18 cellular contexts compared by ENCODE assay signal in the genomic region with DNA sequence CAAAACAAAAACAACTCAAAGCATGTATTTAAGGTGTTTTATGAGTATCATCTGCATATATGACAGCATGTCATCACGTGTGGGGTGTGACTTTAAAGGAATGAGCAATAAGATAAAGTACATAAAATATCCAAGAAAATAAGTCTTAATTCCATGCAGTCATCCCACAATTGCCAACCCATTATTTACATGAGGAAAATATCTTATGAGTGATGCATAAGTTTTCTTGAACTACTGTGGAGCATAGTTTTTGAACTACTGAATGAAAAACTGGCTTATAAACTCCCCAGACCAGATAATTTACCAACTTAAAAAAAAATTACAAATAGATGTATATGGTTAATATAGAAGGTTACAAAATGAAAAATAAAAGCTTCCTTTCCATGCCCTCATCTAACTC. TPM values are rescaled to one million over a fixed set of nuclear protein-coding genes. Genes with fewer than 3 reads are reported as not detected.
A peak's percentile ranks its signal among the peaks of the same experiment; 100 is the strongest.
DNase-seq lines count a peak whose midpoint lies in the region; ATAC-seq and TF ChIP-seq lines count a peak whose summit lies in the region.
"Had no signal": no experiment of that assay in that cellular context is flagged by ENCODE, and none has a peak within 500 bp of the region (broad histone marks: within the 10 kb centered on the region; RNA-seq: fewer than 3 reads in every experiment).

No MANE protein-coding gene starts in this region.

- CTCF ChIA-PET in AG04450 (lab: Charles Lee), result interaction anchor here (1.1 to 1.4 kb wide), 3 partner anchors 84 to 221 kb away, joined by 3 to 4 read pairs (median 4); no protein-coding TSS in a partner anchor
- CTCF ChIA-PET in T-cell (lab: Charles Lee), result interaction anchor here in 1 of 2 donors (0.5 kb wide), 1 partner anchor 221 kb away, joined by 3 read pairs; no protein-coding TSS in a partner anchor

- no peaks in the 10 kb centered on the region for H3K27me3 ChIP-seq in AG04450 (ENCODE audit: control insufficient read depth, insufficient read depth, low read length)
- H3K27me3 ChIP-seq: BLaER1 had no signal

- POLR2A ChIA-PET in AG04450 (lab: Yijun Ruan, JAX) (no interaction called here), T-cell (lab: Charles Lee) (interaction anchor here in 1 of 2 donors (0.5 kb wide), 1 partner anchor 586 kb away, joined by 4 read pairs; no protein-coding TSS in a partner anchor)

- no peak overlapping the region for H3K4me3 Mint-ChIP-seq in activated T-helper 1 cell treated with anti-CD3 and anti-CD28 coated beads, Interleukin-12 subunit alpha, Interleukin-12 subunit beta, Interleukin-2, Interleukin-4 antibody, amounts not matched to agents 30 ng/mL and 10 ng/mL and 1 ng/mL, durations not matched to agents 14 hours and 24 hours and 36 hours
- H3K4me3 Mint-ChIP-seq in CD14-positive monocyte (peak overlapping the region in 1 of 2 donors; percentile 39), T-cell (no peak overlapping the region)
- H3K4me3 Mint-ChIP-seq: CD8-positive, alpha-beta T cell had no signal

- H3K27ac Mint-ChIP-seq in activated T-helper 1 cell treated with anti-CD3 and anti-CD28 coated beads, Interleukin-12 subunit alpha, Interleukin-12 subunit beta, Interleukin-2, Interleukin-4 antibody, amounts not matched to agents 30 ng/mL and 10 ng/mL and 1 ng/mL, durations not matched to agents 14 hours and 24 hours and 36 hours, result peak overlapping the region; percentile 58
- no peak overlapping the region for H3K27ac Mint-ChIP-seq in CD14-positive monocyte
- H3K27ac Mint-ChIP-seq in T-cell, result peak overlapping the region in 1 of 2 donors; percentile 55

- H3K36me3 Mint-ChIP-seq in activated T-helper 1 cell treated with anti-CD3 and anti-CD28 coated beads, Interleukin-12 subunit alpha, Interleukin-12 subunit beta, Interleukin-2, Interleukin-4 antibody, amounts not matched to agents 30 ng/mL and 10 ng/mL and 1 ng/mL, durations not matched to agents 14 hours and 24 hours and 36 hours (ENCODE audit: low read depth), result peaks cover 40% of the 10 kb centered on the region
- peaks cover 0 to 2% of the 10 kb centered on the region in 2 donors for H3K36me3 Mint-ChIP-seq in CD14-positive monocyte
- peaks cover 33% of the 10 kb centered on the region for H3K36me3 Mint-ChIP-seq in T-cell

- no peaks in the 10 kb centered on the region for H3K27me3 Mint-ChIP-seq in activated T-helper 1 cell treated with anti-CD3 and anti-CD28 coated beads, Interleukin-12 subunit alpha, Interleukin-12 subunit beta, Interleukin-2, Interleukin-4 antibody, amounts not matched to agents 30 ng/mL and 10 ng/mL and 1 ng/mL, durations not matched to agents 14 hours and 24 hours and 36 hours (ENCODE audit: insufficient read depth)
- peaks cover 37 to 64% (median 60%) of the 10 kb centered on the region in 3 donors for H3K27me3 Mint-ChIP-seq in CD14-positive monocyte (ENCODE audit: low read depth in 3 of 3)
- no peaks in the 10 kb centered on the region for H3K27me3 Mint-ChIP-seq in T-cell

- no peaks in the 10 kb centered on the region for H3K9me3 Mint-ChIP-seq in activated T-helper 1 cell treated with anti-CD3 and anti-CD28 coated beads, Interleukin-12 subunit alpha, Interleukin-12 subunit beta, Interleukin-2, Interleukin-4 antibody, amounts not matched to agents 30 ng/mL and 10 ng/mL and 1 ng/mL, durations not matched to agents 14 hours and 24 hours and 36 hours
- H3K9me3 Mint-ChIP-seq in CD14-positive monocyte, result peaks cover 0 to 5% (median 0%) of the 10 kb centered on the region in 7 donors
- no peaks in the 10 kb centered on the region for H3K9me3 Mint-ChIP-seq in T-cell
- H3K9me3 Mint-ChIP-seq: CD8-positive, alpha-beta T cell had no signal

- H3K9me3 ChIP-seq in AG04450 (ENCODE audit: control insufficient read depth, insufficient read depth, low read length), result no peaks in the 10 kb centered on the region
- H3K9me3 ChIP-seq: BLaER1 had no signal

- no peak overlapping the region for H3K4me3 ChIP-seq in AG04450 (ENCODE audit: low read depth, low read length)
- H3K4me3 ChIP-seq: BLaER1 had no signal

- no peak overlapping the region for H3K27ac ChIP-seq in AG04450 (ENCODE audit: low read depth, low read length)
- H3K27ac ChIP-seq: BLaER1 had no signal

- peak; percentile 13 for DNase-seq in AG04450 (ENCODE audit: low read depth, low spot score)
- peak; percentile 15 for DNase-seq in AG08396 (ENCODE audit: low spot score)
- peak; percentile 10 for DNase-seq in HCEC 1CT
- no peak for DNase-seq in activated T-helper 1 cell treated with anti-CD3 and anti-CD28 coated beads, Interleukin-12 subunit alpha, Interleukin-12 subunit beta, Interleukin-2, Interleukin-4 antibody, amounts not matched to agents 30 ng/mL and 10 ng/mL and 1 ng/mL, durations not matched to agents 14 hours and 24 hours and 36 hours (ENCODE audit: low spot score)
- no peak for DNase-seq in DMS53 (lab: John Stamatoyannopoulos, UW)
- no peak for DNase-seq in CD14-positive monocyte (ENCODE audit: low spot score)
- no peak for DNase-seq in T-cell
- DNase-seq: ACHN; Calu3; CD8-positive, alpha-beta T cell; DND-41; GDM1; GOT3; H7; Kasumi-1; KG1 had no signal

- TF ChIP-seq CTCF in AG04450 (IDR thresholded peaks at IDR 0.05; ENCODE audit: low read depth, low read length) (no peak), CD14-positive monocyte (IDR thresholded peaks at IDR 0.05) (no peak)

- intact Hi-C loops in activated T-helper 1 cell treated with anti-CD3 and anti-CD28 coated beads, Interleukin-12 subunit alpha, Interleukin-12 subunit beta, Interleukin-2, Interleukin-4 antibody, amounts not matched to agents 30 ng/mL and 10 ng/mL and 1 ng/mL, durations not matched to agents 14 hours and 24 hours and 36 hours (cut with micrococcal nuclease), result loop anchor here (10.0 kb wide), 1 partner anchor 72 kb away; the partner anchor contains the start of gene BOLA1
- intact Hi-C loops in CD14-positive monocyte (cut with micrococcal nuclease), result loop anchor here (5.0 to 10.0 kb wide), 2 partner anchors 81 to 198 kb away; no protein-coding TSS in a partner anchor

- peaks cover 17% of the 10 kb centered on the region for H3K4me1 Mint-ChIP-seq in activated T-helper 1 cell treated with anti-CD3 and anti-CD28 coated beads, Interleukin-12 subunit alpha, Interleukin-12 subunit beta, Interleukin-2, Interleukin-4 antibody, amounts not matched to agents 30 ng/mL and 10 ng/mL and 1 ng/mL, durations not matched to agents 14 hours and 24 hours and 36 hours (ENCODE audit: low read depth)
- H3K4me1 Mint-ChIP-seq in CD14-positive monocyte (peaks cover 13% of the 10 kb centered on the region), T-cell (peaks cover 14 to 22% (median 21%) of the 10 kb centered on the region in 3 donors)

- ATAC-seq in GM21367 (IDR thresholded peaks at IDR 0.05; ENCODE audit: unreplicated experiment), result no peak
- no peak for ATAC-seq in T-cell (replicated peaks in 1 of 4)
- ATAC-seq: CD8-positive, alpha-beta T cell had no signal

RNA-seq across cellular contexts. Expression of gene MTMR11, which starts 29.7 kb away (rescaled TPM):
- 13.9 and 17.0 TPM in 2 replicates for polyA plus RNA-seq in AG04450 (2011; rRNA removed)
- polyA minus RNA-seq in AG04450 (2011; rRNA and poly(A)+ RNA removed), result 20.1 and 21.4 TPM in 2 replicates
- 5.6 and 8.5 TPM in 2 replicates for total RNA-seq in activated T-helper 1 cell treated with anti-CD3 and anti-CD28 coated beads, Interleukin-12 subunit alpha, Interleukin-12 subunit beta, Interleukin-2, Interleukin-4 antibody, amounts not matched to agents 30 ng/mL and 10 ng/mL and 1 ng/mL, durations not matched to agents 14 hours and 24 hours and 36 hours
- 10 to 100 TPM; 53.1 to 54.6 TPM for polyA plus RNA-seq in CD14-positive monocyte
- 1 to 10 TPM in 4 of 5 donors, under 1 TPM in 1; 0.58 to 2.5 (median 1.5) TPM for total RNA-seq in T-cell

RNA-seq across cellular contexts. Expression of gene SF3B4, which starts 38.8 kb away (rescaled TPM):
- polyA plus RNA-seq in AG04450 (2011; rRNA removed) (47.6 and 52.7 TPM in 2 replicates), CD14-positive monocyte (10 to 100 TPM; 52.2 to 78.6 TPM)
- polyA minus RNA-seq in AG04450 (2011; rRNA and poly(A)+ RNA removed), result 44.2 and 50.1 TPM in 2 replicates
- total RNA-seq in activated T-helper 1 cell treated with anti-CD3 and anti-CD28 coated beads, Interleukin-12 subunit alpha, Interleukin-12 subunit beta, Interleukin-2, Interleukin-4 antibody, amounts not matched to agents 30 ng/mL and 10 ng/mL and 1 ng/mL, durations not matched to agents 14 hours and 24 hours and 36 hours, result 125 and 136 TPM in 2 replicates
- total RNA-seq in T-cell, result 10 to 100 TPM; 45.3 to 54.6 (median 51.6) TPM

RNA-seq across cellular contexts. Expression of gene OTUD7B, which starts 44.1 kb away (rescaled TPM):
- 10.7 and 11.5 TPM in 2 replicates for polyA plus RNA-seq in AG04450 (2011; rRNA removed)
- polyA minus RNA-seq in AG04450 (2011; rRNA and poly(A)+ RNA removed), result 37.6 and 42.1 TPM in 2 replicates
- 41.1 and 41.8 TPM in 2 replicates for total RNA-seq in activated T-helper 1 cell treated with anti-CD3 and anti-CD28 coated beads, Interleukin-12 subunit alpha, Interleukin-12 subunit beta, Interleukin-2, Interleukin-4 antibody, amounts not matched to agents 30 ng/mL and 10 ng/mL and 1 ng/mL, durations not matched to agents 14 hours and 24 hours and 36 hours
- not detected for polyA plus RNA-seq in CD14-positive monocyte
- 10 to 100 TPM in 3 of 5 donors, 1 to 10 TPM in 2; 7.8 to 13.7 (median 10.2) TPM for total RNA-seq in T-cell

RNA-seq across cellular contexts. Expression of gene SV2A, which starts 48.8 kb away (rescaled TPM):
- polyA plus RNA-seq in AG04450 (2011; rRNA removed) (25.8 and 27.3 TPM in 2 replicates), CD14-positive monocyte (under 1 TPM; 0.14 to 0.17 TPM)
- 48.2 and 54.4 TPM in 2 replicates for polyA minus RNA-seq in AG04450 (2011; rRNA and poly(A)+ RNA removed)
- 17.3 and 18.6 TPM in 2 replicates for total RNA-seq in activated T-helper 1 cell treated with anti-CD3 and anti-CD28 coated beads, Interleukin-12 subunit alpha, Interleukin-12 subunit beta, Interleukin-2, Interleukin-4 antibody, amounts not matched to agents 30 ng/mL and 10 ng/mL and 1 ng/mL, durations not matched to agents 14 hours and 24 hours and 36 hours
- 1 to 10 TPM; 3.1 to 4.5 (median 3.9) TPM for total RNA-seq in T-cell

Comparison
In these comparisons a context has a peak if more than half of its experiments do, and no peak if none do; other contexts are left out.
1. DNase-seq: peak in AG04450 (single experiment), AG08396 (single experiment) and HCEC 1CT (single experiment); none in activated T-helper 1 cell treated with anti-CD3 and anti-CD28 coated beads, Interleukin-12 subunit alpha, Interleukin-12 subunit beta, Interleukin-2, Interleukin-4 antibody, amounts not matched to agents 30 ng/mL and 10 ng/mL and 1 ng/mL, durations not matched to agents 14 hours and 24 hours and 36 hours (single experiment), DMS53 (single experiment), CD14-positive monocyte (single experiment) and T-cell (0 of 34).